ENCODE assay signal across 12 cellular contexts in the genomic region with DNA sequence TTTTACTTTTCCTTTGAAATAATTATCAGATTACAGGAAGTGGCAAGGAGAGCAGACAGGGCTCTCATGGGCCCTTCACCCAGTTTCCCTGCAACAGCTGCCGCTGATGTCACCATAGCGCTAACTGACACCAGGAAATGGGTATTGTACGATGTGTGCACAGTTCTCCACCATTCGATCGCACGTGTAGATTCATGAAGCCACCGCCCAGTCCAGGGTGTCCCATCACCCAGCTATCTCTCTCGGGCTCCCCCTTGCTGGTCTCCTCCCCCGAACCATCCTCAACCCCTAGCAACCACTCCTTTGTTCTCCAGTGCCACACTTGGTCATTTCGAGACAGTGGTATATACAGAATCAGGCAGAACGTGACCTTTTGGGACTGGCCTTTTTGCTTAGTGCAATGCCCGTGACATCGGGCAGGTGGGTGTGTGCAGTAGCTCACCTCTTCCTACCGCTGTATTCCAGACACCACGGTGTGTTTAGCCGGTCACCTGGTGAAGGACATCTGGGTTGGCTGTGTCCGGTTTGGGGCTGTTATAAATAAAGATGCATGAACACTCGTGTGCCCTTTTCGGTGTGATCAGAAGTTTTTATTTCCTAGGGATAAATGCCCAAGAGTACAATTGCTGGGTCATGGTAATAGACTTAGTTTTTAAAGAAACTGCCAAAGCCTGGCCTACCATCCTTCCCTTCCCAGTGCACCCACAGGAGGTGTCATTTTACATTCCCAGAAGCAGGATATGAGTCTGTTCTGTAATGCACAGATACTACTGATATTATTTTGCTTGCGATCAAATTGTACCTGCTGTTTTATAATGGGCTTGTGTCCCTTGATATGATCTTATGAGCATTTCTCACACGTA.
A peak's percentile ranks its signal among the peaks of the same experiment; 100 is the strongest.
DNase-seq lines count a peak whose midpoint lies in the region; ATAC-seq and TF ChIP-seq lines count a peak whose summit lies in the region.
"Had no signal": no experiment of that assay in that cellular context is flagged by ENCODE, and none has a peak within 500 bp of the region (broad histone marks: within the 10 kb centered on the region; RNA-seq: fewer than 3 reads in every experiment).

No MANE protein-coding gene starts in this region.

- no peak for TF ChIP-seq CTCF in heart right ventricle (IDR thresholded peaks at IDR 0.05)
- TF ChIP-seq CTCF in glutamatergic neuron (IDR thresholded peaks at IDR 0.05; ENCODE audit: partially characterized antibody, unreplicated experiment) = no peak

- WGBS in right cardiac atrium = 85% methylated on average over 21 of the region's 21 CpGs
- 89 to 90% methylated on average over 21 of the region's 21 CpGs for WGBS in heart right ventricle, 2 donors

- H3K4me3 Mint-ChIP-seq in glutamatergic neuron (ENCODE audit: unreplicated experiment) = peak overlapping the region; percentile 32

- H3K36me3 Mint-ChIP-seq in glutamatergic neuron (ENCODE audit: unreplicated experiment) = no peaks in the 10 kb centered on the region

- ATAC-seq in right cardiac atrium = no peak
- ATAC-seq in heart right ventricle = no peak
- no peak for ATAC-seq in HG02678 (IDR thresholded peaks at IDR 0.05; ENCODE audit: unreplicated experiment)
- no peak for ATAC-seq in GM18861 (IDR thresholded peaks at IDR 0.05; ENCODE audit: unreplicated experiment)

- H3K4me1 ChIP-seq in right cardiac atrium (ENCODE audit: control insufficient read depth, insufficient read depth, low read length) (no peaks in the 10 kb centered on the region), heart right ventricle (peaks cover 0 to 5% (median 0%) of the 10 kb centered on the region in 9 donors)
- H3K4me1 ChIP-seq: sigmoid colon had no signal

- no peaks in the 10 kb centered on the region for H3K27me3 Mint-ChIP-seq in glutamatergic neuron (ENCODE audit: unreplicated experiment)

- peak overlapping the region; percentile 17 for H3K27ac Mint-ChIP-seq in glutamatergic neuron (ENCODE audit: unreplicated experiment)

- intact Hi-C loops in right cardiac atrium (cut with DNase I) = no loop called here
- intact Hi-C loops in heart right ventricle (cut with DNase I) = loop anchor here in 1 of 10 donors (5.0 kb wide), 1 partner anchor 60 kb away; no protein-coding TSS in a partner anchor

- peaks cover 2% of the 10 kb centered on the region for H3K9me3 Mint-ChIP-seq in glutamatergic neuron (ENCODE audit: unreplicated experiment)

- H3K9me3 ChIP-seq in right cardiac atrium (ENCODE audit: control insufficient read depth, low read length) (no peaks in the 10 kb centered on the region), heart right ventricle (peaks cover 0 to 9% (median 0%) of the 10 kb centered on the region in 11 donors)

- DNase-seq in right cardiac atrium (peak; percentile 3 to 18 (median 9)), heart right ventricle (no peak), NCI-H526 (lab: John Stamatoyannopoulos, UW) (peak; percentile 75 to 84), glutamatergic neuron (no peak), AG08395 (ENCODE audit: low spot score) (no peak)
- no peak for DNase-seq in stimulated activated CD4-positive, alpha-beta T cell treated with anti-CD3 and anti-CD28 coated beads, Interleukin-1b, Interleukin-23, amount 100 ng/mL, for 48 hours
- DNase-seq: activated T-cell treated with anti-CD3 and anti-CD28 coated beads, Interleukin-2, amount 50 U/mL, for 1 hour; effector CD8-positive, alpha-beta T cell; SIG-M5; sigmoid colon had no signal

- H3K27ac ChIP-seq in right cardiac atrium (ENCODE audit: low read length) (no peak overlapping the region), heart right ventricle (no peak overlapping the region)
- H3K27ac ChIP-seq: sigmoid colon had no signal

- H3K27me3 ChIP-seq in right cardiac atrium (ENCODE audit: control insufficient read depth, insufficient read depth) (no peaks in the 10 kb centered on the region), heart right ventricle (peaks cover 0 to 7% (median 0%) of the 10 kb centered on the region in 7 donors)
- H3K27me3 ChIP-seq: sigmoid colon had no signal

- H3K4me3 ChIP-seq in right cardiac atrium (ENCODE audit: low read length) = no peak overlapping the region
- no peak overlapping the region for H3K4me3 ChIP-seq in heart right ventricle
- H3K4me3 ChIP-seq: sigmoid colon had no signal

- peaks cover 23% of the 10 kb centered on the region for H3K4me1 Mint-ChIP-seq in glutamatergic neuron (ENCODE audit: low read depth, unreplicated experiment)

- no peaks in the 10 kb centered on the region for H3K36me3 ChIP-seq in heart right ventricle
- H3K36me3 ChIP-seq: sigmoid colon had no signal

Comparison
In these comparisons a context has a peak if more than half of its experiments do, and no peak if none do; other contexts are left out.
1. DNase-seq: peak in right cardiac atrium (3 of 3) and NCI-H526 (2 of 2); none in heart right ventricle (0 of 2), glutamatergic neuron (single experiment), stimulated activated CD4-positive, alpha-beta T cell treated with anti-CD3 and anti-CD28 coated beads, Interleukin-1b, Interleukin-23, amount 100 ng/mL, for 48 hours (single experiment) and AG08395 (single experiment).